ENCODE assay signal across 1 cellular context in genomic region chr1:203076031-203076511, GRCh38.
A peak's percentile ranks its signal among the peaks of the same experiment; 100 is the strongest.
TF ChIP-seq lines count a peak whose summit lies in the region.

No MANE protein-coding gene starts in this region.

TF ChIP-seq in K562, 482 proteins besides CTCF, POLR2A, EP300 and RAD21 (continues in another document):
- TF ChIP-seq GABPB1 (CRISPR knock-in tag; IDR thresholded peaks at IDR 0.05) = no peak
- TF ChIP-seq HDAC2 (IDR thresholded peaks at IDR 0.05) = no peak
- TF ChIP-seq MXD1 (CRISPR knock-in tag; IDR thresholded peaks at IDR 0.05; ENCODE audit: borderline replicate concordance, poor library complexity, severe bottlenecking) = no peak
- TF ChIP-seq SREBF1 (IDR thresholded peaks at IDR 0.05; ENCODE audit: borderline replicate concordance, low read depth, low read length) = no peak
- TF ChIP-seq RERE (CRISPR knock-in tag; IDR thresholded peaks at IDR 0.05; ENCODE audit: borderline replicate concordance) = no peak
- TF ChIP-seq UBTF (IDR thresholded peaks at IDR 0.05; ENCODE audit: borderline replicate concordance in 1 of 2, low read depth in 2 of 2, low read length in 2 of 2) = 0 out of 4 replicates have a peak, but pooled peaks of 1 of the 2 experiments have one; percentile 27
- peak; percentile 65 for TF ChIP-seq ETV1 (tag; conservative IDR thresholded peaks at IDR 0.05; ENCODE audit: low read depth)
- TF ChIP-seq ATF7 (IDR thresholded peaks at IDR 0.05) = no peak
- 0 out of 2 replicates have a peak, but pooled peaks have one; percentile 9 for TF ChIP-seq THRB (CRISPR knock-in tag; conservative IDR thresholded peaks at IDR 0.05)
- no peak for TF ChIP-seq ZNF408 (CRISPR knock-in tag; IDR thresholded peaks at IDR 0.05; ENCODE audit: low read depth)
- TF ChIP-seq MGA (IDR thresholded peaks at IDR 0.05) = peak; percentile 21; the same call in 1 of the 2 replicates
- no peak for TF ChIP-seq NR2C2 (CRISPR knock-in tag; IDR thresholded peaks at IDR 0.05)
- TF ChIP-seq NR2C2 (tag; IDR thresholded peaks at IDR 0.05) = no peak
- no peak for TF ChIP-seq ARID4B (CRISPR knock-in tag; IDR thresholded peaks at IDR 0.05)
- no peak for TF ChIP-seq LEF1 (IDR thresholded peaks at IDR 0.05)
- no peak for TF ChIP-seq STAT5B (CRISPR knock-in tag; IDR thresholded peaks at IDR 0.05)
- no peak for TF ChIP-seq CCAR2 (IDR thresholded peaks at IDR 0.05; ENCODE audit: low read depth, low read length)
- TF ChIP-seq BDP1 (IDR thresholded peaks at IDR 0.05; ENCODE audit: insufficient read depth, insufficient read length) = no peak
- TF ChIP-seq ARID2 (IDR thresholded peaks at IDR 0.05) = no peak
- peak; percentile 39; the same call in 1 of the 2 replicates for TF ChIP-seq CBFB (CRISPR knock-in tag; IDR thresholded peaks at IDR 0.05)
- TF ChIP-seq E2F6 (IDR thresholded peaks at IDR 0.05; ENCODE audit: borderline replicate concordance in 1 of 2, extremely low read depth in 1 of 2, insufficient read depth in 1 of 2, insufficient read length in 1 of 2, low read depth in 1 of 2, low read length in 1 of 2, poor library complexity in 1 of 2, severe bottlenecking in 1 of 2) = peak in 1 of 2 experiments; percentile 10
